Comparison of ENCODE assay signal across 8 cellular contexts in genomic region chr1:209627349-209628196, GRCh38. TPM values are rescaled to one million over a fixed set of nuclear protein-coding genes. Genes with fewer than 3 reads are reported as not detected.
DNase-seq lines count a peak whose midpoint lies in the region; ATAC-seq, FAIRE-seq and TF ChIP-seq lines count a peak whose summit lies in the region.

No MANE protein-coding gene starts in this region.

- H3K9ac ChIP-seq in keratinocyte (ENCODE audit: control insufficient read depth, extremely low read depth, insufficient read depth, low read length), result no peak overlapping the region

- H3K4me2 ChIP-seq in keratinocyte (ENCODE audit: control insufficient read depth, extremely low read depth, insufficient read depth, low read depth, low read length), result no peak overlapping the region

- no peak overlapping the region for H3K4me3 ChIP-seq in cardiac fibroblast (replicated peaks in 1 of 2; ENCODE audit: low read depth in 2 of 2, low read length in 2 of 2)
- H3K4me3 ChIP-seq in keratinocyte (ENCODE audit: control insufficient read depth in 2 of 3, extremely low read depth in 1 of 3, insufficient read depth in 2 of 3, low read depth in 1 of 3, low read length in 3 of 3), result no peak overlapping the region

- H3K4me1 ChIP-seq in keratinocyte (ENCODE audit: control insufficient read depth, extremely low read depth, insufficient read depth, low read length), result no peaks in the 10 kb centered on the region

- ATAC-seq in GM18517 (IDR thresholded peaks at IDR 0.05; ENCODE audit: unreplicated experiment), result peak; percentile 78
- peak; percentile 74 for ATAC-seq in HG03045 (IDR thresholded peaks at IDR 0.05; ENCODE audit: unreplicated experiment)

- no peaks in the 10 kb centered on the region for H3K9me1 ChIP-seq in keratinocyte (ENCODE audit: control insufficient read depth, extremely low read depth, insufficient read depth, low read length)

- H2AFZ ChIP-seq in keratinocyte (ENCODE audit: control insufficient read depth, low read length), result no peak overlapping the region

- H3K79me2 ChIP-seq in keratinocyte (ENCODE audit: control insufficient read depth, insufficient read depth, low read length), result no peaks in the 10 kb centered on the region

- DNase-seq in 8988T, result peak; percentile 83
- peak; percentile 86 for DNase-seq in NCI-H2171 treated with DMSO at 0.1 percent for 48 hours (lab: John Stamatoyannopoulos, UW)
- peak; percentile 23 to 71 (median 54) for DNase-seq in activated CD4-positive, CD25-positive, alpha-beta regulatory T cell (lab: John Stamatoyannopoulos, UW)
- peak; percentile 77 to 79 for DNase-seq in cardiac fibroblast (ENCODE audit: low read depth in 2 of 2)
- DNase-seq in keratinocyte (ENCODE audit: low read depth, low spot score), result no peak
- peak; percentile 81 for DNase-seq in stimulated activated CD4-positive, alpha-beta T cell treated with anti-CD3 and anti-CD28 coated beads, Interleukin-1b, Interleukin-23, amount 100 ng/mL, for 48 hours

- TF ChIP-seq CTCF in cardiac fibroblast (IDR thresholded peaks at IDR 0.05; ENCODE audit: low read depth, low read length), result peak; percentile 98
- TF ChIP-seq CTCF in keratinocyte (optimal IDR thresholded peaks at IDR 0.05 in 1 of 3, IDR thresholded peaks at IDR 0.05 in 1 of 3, conservative IDR thresholded peaks at IDR 0.05 in 1 of 3; ENCODE audit: extremely low read depth in 1 of 3, insufficient read depth in 2 of 3, low read length in 3 of 3), result peak in 2 of 3 experiments; percentile 93 to 97

- dilution Hi-C loops in keratinocyte (cut with MboI; ENCODE audit: extremely low pct_ligation_motif_present, low sequenced_read_pairs), result no loop called here

- FAIRE-seq in keratinocyte (lab: Jason Lieb, UNC), result peak; percentile 71

- no peaks in the 10 kb centered on the region for H3K9me3 ChIP-seq in keratinocyte (ENCODE audit: control insufficient read depth, low read depth, low read length)

- peaks cover 92% of the 10 kb centered on the region for H4K20me1 ChIP-seq in keratinocyte (ENCODE audit: control insufficient read depth, extremely low read depth, insufficient read depth, low read length)

- H3K36me3 ChIP-seq in keratinocyte (ENCODE audit: control insufficient read depth in 2 of 2, extremely low read depth in 1 of 2, insufficient read depth in 2 of 2, low read length in 2 of 2), result peaks cover 68 to 97% of the 10 kb centered on the region in 2 experiments

- no peaks in the 10 kb centered on the region for H3K27me3 ChIP-seq in keratinocyte (ENCODE audit: control insufficient read depth, extremely low read depth, insufficient read depth, low read length)

- peak overlapping the region; percentile 25 for H3K27ac ChIP-seq in keratinocyte (ENCODE audit: control insufficient read depth, insufficient read depth, low read length)

RNA-seq across cellular contexts. Expression of gene LAMB3, which starts 24.7 kb away (rescaled TPM):
- 659 to 1,206 TPM (median 953 TPM) in 3 replicates for polyA plus RNA-seq in keratinocyte
- polyA plus RNA-seq in keratinocyte (2011; ENCODE audit: low read depth), result 649 TPM
- 240 and 422 TPM in 2 replicates for polyA plus RNA-seq in keratinocyte (2011; cell fraction: cytosol; rRNA removed)
- 2,965 and 3,376 TPM in 2 replicates for polyA plus RNA-seq in keratinocyte (2011; cell fraction: nucleus; rRNA removed)
- 638 and 1,913 TPM in 2 replicates for polyA plus RNA-seq in keratinocyte (2012; ENCODE audit: low replicate concordance)
- polyA minus RNA-seq in keratinocyte, result 1,171 to 2,790 TPM (median 1,215 TPM) in 3 replicates
- polyA minus RNA-seq in keratinocyte (2011; cell fraction: cytosol; rRNA and poly(A)+ RNA removed), result 1,139 TPM
- polyA minus RNA-seq in keratinocyte (2011; cell fraction: nucleus; rRNA and poly(A)+ RNA removed), result 3,983 and 4,160 TPM in 2 replicates

RNA-seq across cellular contexts. Expression of gene CAMK1G, which starts 44.1 kb away (rescaled TPM):
- polyA plus RNA-seq in keratinocyte, result 0.02 TPM in 1 of 3 replicates, not detected in the others
- polyA plus RNA-seq in keratinocyte (2011; ENCODE audit: low read depth), result not detected
- not detected in 2 replicates for polyA plus RNA-seq in keratinocyte (2011; cell fraction: cytosol; rRNA removed)
- polyA plus RNA-seq in keratinocyte (2011; cell fraction: nucleus; rRNA removed), result not detected in 2 replicates
- polyA plus RNA-seq in keratinocyte (2012; ENCODE audit: low replicate concordance), result 0.11 TPM in 1 of 2 replicates, not detected in the other
- polyA minus RNA-seq in keratinocyte, result not detected in 3 replicates
- polyA minus RNA-seq in keratinocyte (2011; cell fraction: cytosol; rRNA and poly(A)+ RNA removed), result not detected
- polyA minus RNA-seq in keratinocyte (2011; cell fraction: nucleus; rRNA and poly(A)+ RNA removed), result not detected in 2 replicates

RNA-seq across cellular contexts. Expression of gene G0S2, which starts 47.6 kb away (rescaled TPM):
- 31.1 to 60.5 TPM (median 46.2 TPM) in 3 replicates for polyA plus RNA-seq in keratinocyte
- 2.0 TPM for polyA plus RNA-seq in keratinocyte (2011; ENCODE audit: low read depth)
- polyA plus RNA-seq in keratinocyte (2011; cell fraction: cytosol; rRNA removed), result 45.2 and 67.2 TPM in 2 replicates
- 31.3 and 33.3 TPM in 2 replicates for polyA plus RNA-seq in keratinocyte (2011; cell fraction: nucleus; rRNA removed)
- 3.9 and 107 TPM in 2 replicates for polyA plus RNA-seq in keratinocyte (2012; ENCODE audit: low replicate concordance)
- 10.4 to 24.7 TPM (median 10.7 TPM) in 3 replicates for polyA minus RNA-seq in keratinocyte
- polyA minus RNA-seq in keratinocyte (2011; cell fraction: cytosol; rRNA and poly(A)+ RNA removed), result 65.2 TPM
- 10.7 and 14.3 TPM in 2 replicates for polyA minus RNA-seq in keratinocyte (2011; cell fraction: nucleus; rRNA and poly(A)+ RNA removed)
